15 cellular contexts compared by ENCODE assay signal in genomic region chr10:6877351-6878066, GRCh38.
"Had no signal": no experiment of that assay in that cellular context is flagged by ENCODE, and none has a peak within 500 bp of the region (broad histone marks: within the 10 kb centered on the region; RNA-seq: fewer than 3 reads in every experiment).

No MANE protein-coding gene starts in this region.

- H3K4me3 ChIP-seq: coronary artery, gastroesophageal sphincter, hepatocyte had no signal

- H3K4me2 ChIP-seq: hepatocyte had no signal

- H3K79me2 ChIP-seq: hepatocyte had no signal

- H2AFZ ChIP-seq: hepatocyte had no signal

- H3K27ac ChIP-seq: coronary artery, gastroesophageal sphincter, hepatocyte, VCaP had no signal

- H3K9me3 ChIP-seq: gastroesophageal sphincter had no signal

- DNase-seq: activated CD8-positive, alpha-beta memory T cell treated with anti-CD3 and anti-CD28 coated beads, Interleukin-2, amount 50 U/mL, for 48 hours; activated CD8-positive, alpha-beta T cell treated with anti-CD3 and anti-CD28 coated beads, Interleukin-2, amount 10 ng/mL, durations not matched to agents 7 days and 5 days; activated naive CD4-positive, alpha-beta T cell; effector CD8-positive, alpha-beta T cell; naive B cell; right cardiac atrium; stimulated activated CD4-positive, alpha-beta T cell treated with anti-CD3 and anti-CD28 coated beads, Interleukin-2, amount 100 ng/mL, for 24 hours; stimulated activated naive B cell treated with anti-CD40 and anti-IgM and Interleukin-4, amounts not matched to agents 10 μg/mL and 1 μg/mL and 100 μg/mL, for 72 hours; T-cell; T1000 had no signal

- FAIRE-seq: astrocyte had no signal

- H3K36me3 ChIP-seq: gastroesophageal sphincter had no signal
